ENCODE assay signal across 8 cellular contexts in genomic region chr10:100997364-100998182, GRCh38. TPM values are rescaled to one million over a fixed set of nuclear protein-coding genes. Genes with fewer than 3 reads are reported as not detected.
DNase-seq lines count a peak whose midpoint lies in the region; ATAC-seq, FAIRE-seq and TF ChIP-seq lines count a peak whose summit lies in the region.

No MANE protein-coding gene starts in this region.

- no peaks in the 10 kb centered on the region for H3K27me3 Mint-ChIP-seq in progenitor cell of endocrine pancreas

- WGBS in adrenal gland, 4 donors = 0 to 1% (median 0%) methylated on average over 3 to 66 of the region's 66 CpGs

- H3K27ac Mint-ChIP-seq in progenitor cell of endocrine pancreas = peak overlapping the region; percentile 97

- ATAC-seq in GM19324 (IDR thresholded peaks at IDR 0.05; ENCODE audit: low FRiP score, unreplicated experiment) = peak; percentile 38
- peak; percentile 32 to 55 for ATAC-seq in left cardiac atrium

- H3K36me3 Mint-ChIP-seq in progenitor cell of endocrine pancreas (ENCODE audit: insufficient read depth) = peaks cover 3% of the 10 kb centered on the region

- no peaks in the 10 kb centered on the region for H3K9me3 ChIP-seq in adrenal gland (replicated peaks in 1 of 3)

- no peaks in the 10 kb centered on the region for H3K27me3 ChIP-seq in adrenal gland

- peaks cover 16% of the 10 kb centered on the region for H3K4me1 Mint-ChIP-seq in progenitor cell of endocrine pancreas (ENCODE audit: low read depth)

- peak overlapping the region; percentile 97 to 100 (median 100) for H3K27ac ChIP-seq in adrenal gland

- peak; percentile 84 for DNase-seq in CD1c-positive myeloid dendritic cell (ENCODE audit: extremely low spot score)
- DNase-seq in LHCN-M2 (ENCODE audit: low read depth) = peak; percentile 98
- peak; percentile 35 to 63 for DNase-seq in SW 1271 (lab: John Stamatoyannopoulos, UW)
- peak; percentile 81 to 89 (median 84) for DNase-seq in adrenal gland
- peak; percentile 71 for DNase-seq in left cardiac atrium
- peak; percentile 83 for DNase-seq in progenitor cell of endocrine pancreas (ENCODE audit: low spot score, unreplicated experiment)
- DNase-seq in urothelium cell line (ENCODE audit: low spot score) = peak; percentile 89

- peak overlapping the region; percentile 75 for H3K4me3 Mint-ChIP-seq in progenitor cell of endocrine pancreas (ENCODE audit: low read depth)

- peak; percentile 79 to 91 (median 87) for TF ChIP-seq CTCF in adrenal gland (IDR thresholded peaks at IDR 0.05)
- TF ChIP-seq CTCF in progenitor cell of endocrine pancreas (IDR thresholded peaks at IDR 0.05; ENCODE audit: unreplicated experiment) = peak; percentile 91

- peaks cover 0 to 12% of the 10 kb centered on the region in 2 donors for H3K36me3 ChIP-seq in adrenal gland (replicated peaks in 1 of 2)

- peak in 1 of 2 donors; percentile 57 for TF ChIP-seq POLR2A in adrenal gland (IDR thresholded peaks at IDR 0.05)

- intact Hi-C loops in adrenal gland (cut with DNase I) (no loop called here), left cardiac atrium (cut with DNase I) (loop anchor here in 1 of 2 donors (1.0 kb wide), 1 partner anchor 16 kb away; no protein-coding TSS in a partner anchor)

- peak overlapping the region; percentile 55 to 86 (median 73) for H3K4me3 ChIP-seq in adrenal gland

- H3K9me3 Mint-ChIP-seq in progenitor cell of endocrine pancreas (ENCODE audit: low read depth) = no peaks in the 10 kb centered on the region

- no peak for FAIRE-seq in urothelium cell line (lab: Jason Lieb, UNC)

- H3K4me1 ChIP-seq in adrenal gland (replicated peaks in 1 of 2) = peaks cover 24 to 36% of the 10 kb centered on the region in 2 donors

RNA-seq across cellular contexts. Expression of gene LZTS2, which starts 2.0 kb away (rescaled TPM):
- total RNA-seq in LHCN-M2 (2014; rRNA removed) = 161 and 176 TPM in 2 replicates
- polyA plus RNA-seq in LHCN-M2 (2012) = 81.1 TPM
- 100 to 1,000 TPM in 4 of 8 donors, 10 to 100 TPM in 4; 45.6 to 161 (median 101) TPM for total RNA-seq in adrenal gland
- 100 to 1,000 TPM in 2 of 3 donors, 10 to 100 TPM in 1; 12.2 to 232 (median 126) TPM for polyA plus RNA-seq in adrenal gland
- total RNA-seq in left cardiac atrium = 10 to 100 TPM; 43.9 to 47.7 TPM
- 81.1 and 83.2 TPM in 2 replicates for total RNA-seq in progenitor cell of endocrine pancreas

RNA-seq across cellular contexts. Expression of gene TWNK, which starts 10.2 kb away (rescaled TPM):
- total RNA-seq in LHCN-M2 (2014; rRNA removed) (7.2 and 9.1 TPM in 2 replicates), adrenal gland (10 to 100 TPM in 4 of 8 donors, 1 to 10 TPM in 4; 5.3 to 14.2 (median 10.2) TPM), left cardiac atrium (1 to 10 TPM; 4.8 to 6.5 TPM), progenitor cell of endocrine pancreas (12.8 and 13.3 TPM in 2 replicates)
- polyA plus RNA-seq in LHCN-M2 (2012) = 5.1 TPM
- 10 to 100 TPM in 1 of 3 donors, 1 to 10 TPM in 2; 7.6 to 21.8 (median 9.0) TPM for polyA plus RNA-seq in adrenal gland

RNA-seq across cellular contexts. Expression of gene MRPL43, which starts 10.3 kb away (rescaled TPM):
- 83.7 and 99.8 TPM in 2 replicates for total RNA-seq in LHCN-M2 (2014; rRNA removed)
- polyA plus RNA-seq in LHCN-M2 (2012) = 136 TPM
- total RNA-seq in adrenal gland = 100 to 1,000 TPM in 6 of 8 donors, 10 to 100 TPM in 2; 92.7 to 214 (median 122) TPM
- 100 to 1,000 TPM in 2 of 3 donors, 10 to 100 TPM in 1; 58.4 to 188 (median 175) TPM for polyA plus RNA-seq in adrenal gland
- total RNA-seq in left cardiac atrium = 10 to 100 TPM; 47.3 to 52.0 TPM
- 70.7 and 72.4 TPM in 2 replicates for total RNA-seq in progenitor cell of endocrine pancreas

RNA-seq across cellular contexts. Expression of gene SEMA4G, which starts 28.3 kb away (rescaled TPM):
- total RNA-seq in LHCN-M2 (2014; rRNA removed) = 0.46 and 0.64 TPM in 2 replicates
- polyA plus RNA-seq in LHCN-M2 (2012) = 2.1 TPM
- 10 to 100 TPM in 4 of 8 donors, 1 to 10 TPM in 4; 6.0 to 21.5 (median 11.9) TPM for total RNA-seq in adrenal gland
- polyA plus RNA-seq in adrenal gland = 10 to 100 TPM; 14.1 to 16.8 (median 14.3) TPM
- total RNA-seq in left cardiac atrium = 1 to 10 TPM; 2.4 to 2.7 TPM
- 57.1 and 62.3 TPM in 2 replicates for total RNA-seq in progenitor cell of endocrine pancreas

RNA-seq across cellular contexts. Expression of gene PDZD7, which starts 33.4 kb away (rescaled TPM):
- total RNA-seq in LHCN-M2 (2014; rRNA removed) = 1.2 and 1.4 TPM in 2 replicates
- 2.5 TPM for polyA plus RNA-seq in LHCN-M2 (2012)
- total RNA-seq in adrenal gland = 1 to 10 TPM in 2 of 8 donors, under 1 TPM in 5, not detected in 1; 0.13 to 1.9 (median 0.60) TPM
- polyA plus RNA-seq in adrenal gland = 1 to 10 TPM in 2 of 3 donors, under 1 TPM in 1; 0.18 to 3.5 (median 1.0) TPM
- under 1 TPM; 0.44 to 0.50 TPM for total RNA-seq in left cardiac atrium
- total RNA-seq in progenitor cell of endocrine pancreas = 0.29 and 0.84 TPM in 2 replicates

Comparison
In these comparisons a context has a peak if more than half of its experiments do, and no peak if none do; other contexts are left out.
1. Peak in every context shown above with its lines: DNase-seq, ATAC-seq, H3K4me3 ChIP-seq and H3K27ac ChIP-seq.